In the genomic region with DNA sequence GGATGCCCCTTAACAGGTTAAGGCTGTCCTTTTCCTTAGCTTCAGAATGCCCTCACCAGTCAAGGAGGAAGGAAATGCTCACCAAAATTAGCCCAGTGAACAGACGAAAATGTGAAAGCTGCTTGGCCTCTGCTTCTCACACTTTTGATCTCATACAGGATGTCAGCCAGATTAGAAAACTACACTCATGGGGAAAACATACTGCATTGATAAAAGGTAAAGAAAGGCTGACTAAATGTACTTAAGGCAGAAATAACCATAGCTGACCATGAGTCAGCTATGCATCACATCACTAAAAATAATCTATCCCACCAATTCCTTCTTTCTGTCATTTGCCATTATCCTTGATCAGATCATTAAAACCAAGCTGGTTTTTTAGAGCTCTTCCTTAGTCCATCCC, we compare ENCODE assay signal across 13 cellular contexts.
DNase-seq lines count a peak whose midpoint lies in the region; ATAC-seq and TF ChIP-seq lines count a peak whose summit lies in the region.
"Had no signal": no experiment of that assay in that cellular context is flagged by ENCODE, and none has a peak within 500 bp of the region (broad histone marks: within the 10 kb centered on the region; RNA-seq: fewer than 3 reads in every experiment).

No MANE protein-coding gene starts in this region.

- in situ Hi-C loops in ACHN (cut with HindIII; ENCODE audit: low pct_ligation_motif_present, low pct_unique_long_range_greater_than_20kb, low sequenced_read_pairs): no loop called here

- DNase-seq in AML-193 (lab: John Stamatoyannopoulos, UW) (peak; percentile 22 to 30), HT1080 (ENCODE audit: low read depth) (peak; percentile 90), epithelial cell of esophagus (ENCODE audit: low read depth) (peak; percentile 65), NCI-H2029 (lab: John Stamatoyannopoulos, UW) (no peak), ACHN (no peak), iPS-NIHi7 (ENCODE audit: extremely low spot score) (no peak)
- no peak for DNase-seq in activated CD4-positive, alpha-beta T cell treated with anti-CD3 and anti-CD28 coated beads for 48 hours
- DNase-seq: activated CD8-positive, alpha-beta T cell treated with anti-CD3 and anti-CD28 coated beads for 36 hours; hypothalamus; NCI-H1092 treated with DMSO at 0.1 percent for 48 hours; RPMI8226 had no signal

- ATAC-seq in GM19463 (IDR thresholded peaks at IDR 0.05; ENCODE audit: unreplicated experiment): peak; percentile 80
- ATAC-seq: activated CD8-positive, alpha-beta T cell treated with anti-CD3 and anti-CD28 coated beads for 36 hours had no signal

- no peak for TF ChIP-seq CTCF in epithelial cell of esophagus (IDR thresholded peaks at IDR 0.05; ENCODE audit: insufficient read depth, low read depth, low read length, missing control alignments)

- no peak overlapping the region for H3K4me3 ChIP-seq in epithelial cell of esophagus (ENCODE audit: low read length)
- H3K4me3 ChIP-seq: BLaER1 treated with 17β-estradiol and CSF1 and Interleukin-3, amounts not matched to agents 10 nM and 100 nM had no signal

Comparison
In these comparisons a context has a peak if more than half of its experiments do, and no peak if none do; other contexts are left out.
1. DNase-seq: peak in AML-193 (2 of 2), HT1080 (single experiment) and epithelial cell of esophagus (single experiment); none in NCI-H2029 (single experiment), activated CD4-positive, alpha-beta T cell treated with anti-CD3 and anti-CD28 coated beads for 48 hours (single experiment), ACHN (single experiment) and iPS-NIHi7 (single experiment).